In the genomic region with DNA sequence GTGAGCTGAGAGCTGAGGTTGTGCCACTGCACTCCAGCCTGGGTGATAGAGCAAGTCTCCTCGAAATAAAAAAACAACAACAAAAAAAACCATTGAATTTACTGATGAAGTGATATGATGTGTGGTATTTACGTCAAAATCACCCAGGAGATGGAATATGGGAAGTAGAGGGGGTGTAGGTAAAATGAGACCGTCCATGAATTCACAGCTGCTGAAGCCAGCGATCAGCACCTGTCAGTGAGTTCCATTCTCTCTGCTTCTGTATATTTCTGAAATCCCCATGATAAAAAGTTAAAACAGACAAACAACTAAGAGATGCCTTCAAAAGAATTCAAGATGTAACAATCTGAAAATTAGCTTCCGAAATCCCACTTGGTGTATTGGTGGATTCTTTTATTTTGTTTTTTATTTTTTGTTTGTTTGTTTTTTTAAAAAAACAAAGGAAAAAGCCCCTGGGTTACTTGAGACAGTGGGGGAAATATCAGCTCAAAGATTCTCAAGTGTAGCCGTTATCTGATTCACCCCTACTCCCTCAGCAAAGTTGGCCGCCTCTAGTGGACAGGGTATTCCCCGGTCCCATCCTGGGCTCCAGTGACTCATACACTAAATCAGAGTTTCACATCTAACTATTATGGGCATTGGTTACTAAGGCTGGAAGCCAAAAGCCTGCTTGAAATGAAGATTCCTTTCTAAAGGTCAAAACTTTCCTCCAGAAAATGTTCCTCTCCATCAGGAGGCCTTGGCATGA, we compare ENCODE assay signal across 1 cellular context.
TF ChIP-seq lines count a peak whose summit lies in the region.

No MANE protein-coding gene starts in this region.

TF ChIP-seq in K562, 482 proteins besides CTCF, POLR2A, EP300 and RAD21 (continued from another document and continues in another):
- TF ChIP-seq BMI1 (IDR thresholded peaks at IDR 0.05; ENCODE audit: low read length) (no peak), KLF16 (IDR thresholded peaks at IDR 0.05) (no peak), LEF1 (IDR thresholded peaks at IDR 0.05) (0 out of 2 replicates have a peak, but pooled peaks have one; percentile 16), CAMTA2 (CRISPR knock-in tag; conservative IDR thresholded peaks at IDR 0.05) (no peak), HDAC3 (IDR thresholded peaks at IDR 0.05; ENCODE audit: borderline replicate concordance, partially characterized antibody) (no peak), CHD2 (IDR thresholded peaks at IDR 0.05; ENCODE audit: low read depth, low read length) (no peak), RNF2 (IDR thresholded peaks at IDR 0.05) (0 out of 2 replicates have a peak, but pooled peaks have one; percentile 31), PHB2 (IDR thresholded peaks at IDR 0.05; ENCODE audit: low read depth) (no peak), TSC22D4 (tag; IDR thresholded peaks at IDR 0.05) (no peak), DPF2 (IDR thresholded peaks at IDR 0.05) (peak; percentile 79), TCF3 (CRISPR knock-in tag; IDR thresholded peaks at IDR 0.05) (no peak), HEY1 (CRISPR knock-in tag; IDR thresholded peaks at IDR 0.05; ENCODE audit: borderline replicate concordance) (no peak), JUNB (CRISPR knock-in tag; conservative IDR thresholded peaks at IDR 0.05) (peak; percentile 39; the same call in 1 of the 2 replicates), KDM4B (IDR thresholded peaks at IDR 0.05; ENCODE audit: borderline replicate concordance in 2 of 2, low read depth in 1 of 2) (no peak), NFYB (IDR thresholded peaks at IDR 0.05; ENCODE audit: extremely low read depth, insufficient read length) (no peak), ZC3H8 (IDR thresholded peaks at IDR 0.05) (no peak), MEF2A (IDR thresholded peaks at IDR 0.05; ENCODE audit: control insufficient read depth, low read depth, low read length) (no peak), ZNF766 (CRISPR knock-in tag; conservative IDR thresholded peaks at IDR 0.05) (no peak), FIP1L1 (IDR thresholded peaks at IDR 0.05; ENCODE audit: low read depth, low read length, poor library complexity, severe bottlenecking) (no peak), ZNF197 (CRISPR knock-in tag; IDR thresholded peaks at IDR 0.05; ENCODE audit: low read depth) (no peak), DDX20 (tag; IDR thresholded peaks at IDR 0.05; ENCODE audit: low read depth) (no peak), EP400 (IDR thresholded peaks at IDR 0.05) (no peak), GTF2A2 (tag; IDR thresholded peaks at IDR 0.05) (no peak), RBM25 (IDR thresholded peaks at IDR 0.05; ENCODE audit: low read depth, low read length, severe bottlenecking) (no peak), CBX3 (IDR thresholded peaks at IDR 0.05; ENCODE audit: borderline replicate concordance in 1 of 2, low read length in 2 of 2) (no peak), BDP1 (IDR thresholded peaks at IDR 0.05; ENCODE audit: insufficient read depth, insufficient read length) (no peak), ETV5 (CRISPR knock-in tag; IDR thresholded peaks at IDR 0.05; ENCODE audit: low read depth) (no peak), MBD2 (IDR thresholded peaks at IDR 0.05; ENCODE audit: borderline replicate concordance, low read depth) (no peak), ZNF707 (CRISPR knock-in tag; conservative IDR thresholded peaks at IDR 0.05) (no peak), TCFL5 (CRISPR knock-in tag; conservative IDR thresholded peaks at IDR 0.05) (no peak), DACH1 (IDR thresholded peaks at IDR 0.05; ENCODE audit: partially characterized antibody) (no peak), JUND (IDR thresholded peaks at IDR 0.05; ENCODE audit: borderline replicate concordance, low read depth, low read length) (peak; percentile 96), JUND (tag; IDR thresholded peaks at IDR 0.05; ENCODE audit: borderline replicate concordance, low read depth, low read length) (peak; percentile 91; the same call in 1 of the 3 replicates), SMAD1 (IDR thresholded peaks at IDR 0.05; ENCODE audit: low read depth, low read length, partially characterized antibody) (peak; percentile 65), ZNF584 (CRISPR knock-in tag; IDR thresholded peaks at IDR 0.05; ENCODE audit: low read depth) (no peak), ZNF561 (CRISPR knock-in tag; conservative IDR thresholded peaks at IDR 0.05) (no peak), MTA2 (IDR thresholded peaks at IDR 0.05; ENCODE audit: low read depth) (no peak), HDGF (IDR thresholded peaks at IDR 0.05) (no peak), ZNF695 (CRISPR knock-in tag; IDR thresholded peaks at IDR 0.05) (no peak), TARDBP (IDR thresholded peaks at IDR 0.05) (0 out of 2 replicates have a peak, but pooled peaks have one; percentile 47), FOXK2 (conservative IDR thresholded peaks at IDR 0.05 in 1 of 2, IDR thresholded peaks at IDR 0.05 in 1 of 2; ENCODE audit: low read depth in 2 of 2) (no peak), ZSCAN32 (CRISPR knock-in tag; IDR thresholded peaks at IDR 0.05) (no peak), SMARCA4 (IDR thresholded peaks at IDR 0.05) (peak; percentile 81), ZNF212 (CRISPR knock-in tag; IDR thresholded peaks at IDR 0.05) (no peak), ZNF253 (CRISPR knock-in tag; conservative IDR thresholded peaks at IDR 0.05) (no peak), RBM34 (IDR thresholded peaks at IDR 0.05; ENCODE audit: borderline replicate concordance, insufficient read depth, low read length) (no peak)
- TF ChIP-seq, protein P1, sequence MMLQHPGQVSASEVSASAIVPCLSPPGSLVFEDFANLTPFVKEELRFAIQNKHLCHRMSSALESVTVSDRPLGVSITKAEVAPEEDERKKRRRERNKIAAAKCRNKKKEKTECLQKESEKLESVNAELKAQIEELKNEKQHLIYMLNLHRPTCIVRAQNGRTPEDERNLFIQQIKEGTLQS (IDR thresholded peaks at IDR 0.05) = peak; percentile 91
- TF ChIP-seq, protein P1 (CRISPR knock-in tag; conservative IDR thresholded peaks at IDR 0.05) = no peak
- TF ChIP-seq, protein P2, sequence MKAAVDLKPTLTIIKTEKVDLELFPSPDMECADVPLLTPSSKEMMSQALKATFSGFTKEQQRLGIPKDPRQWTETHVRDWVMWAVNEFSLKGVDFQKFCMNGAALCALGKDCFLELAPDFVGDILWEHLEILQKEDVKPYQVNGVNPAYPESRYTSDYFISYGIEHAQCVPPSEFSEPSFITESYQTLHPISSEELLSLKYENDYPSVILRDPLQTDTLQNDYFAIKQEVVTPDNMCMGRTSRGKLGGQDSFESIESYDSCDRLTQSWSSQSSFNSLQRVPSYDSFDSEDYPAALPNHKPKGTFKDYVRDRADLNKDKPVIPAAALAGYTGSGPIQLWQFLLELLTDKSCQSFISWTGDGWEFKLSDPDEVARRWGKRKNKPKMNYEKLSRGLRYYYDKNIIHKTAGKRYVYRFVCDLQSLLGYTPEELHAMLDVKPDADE (conservative IDR thresholded peaks at IDR 0.05; ENCODE audit: control insufficient read depth, low read depth, low read length) = no peak
- TF ChIP-seq, protein P3, sequence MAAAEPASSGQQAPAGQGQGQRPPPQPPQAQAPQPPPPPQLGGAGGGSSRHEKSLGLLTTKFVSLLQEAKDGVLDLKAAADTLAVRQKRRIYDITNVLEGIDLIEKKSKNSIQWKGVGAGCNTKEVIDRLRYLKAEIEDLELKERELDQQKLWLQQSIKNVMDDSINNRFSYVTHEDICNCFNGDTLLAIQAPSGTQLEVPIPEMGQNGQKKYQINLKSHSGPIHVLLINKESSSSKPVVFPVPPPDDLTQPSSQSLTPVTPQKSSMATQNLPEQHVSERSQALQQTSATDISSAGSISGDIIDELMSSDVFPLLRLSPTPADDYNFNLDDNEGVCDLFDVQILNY (CRISPR knock-in tag; IDR thresholded peaks at IDR 0.05) = no peak
- TF ChIP-seq, protein P4, sequence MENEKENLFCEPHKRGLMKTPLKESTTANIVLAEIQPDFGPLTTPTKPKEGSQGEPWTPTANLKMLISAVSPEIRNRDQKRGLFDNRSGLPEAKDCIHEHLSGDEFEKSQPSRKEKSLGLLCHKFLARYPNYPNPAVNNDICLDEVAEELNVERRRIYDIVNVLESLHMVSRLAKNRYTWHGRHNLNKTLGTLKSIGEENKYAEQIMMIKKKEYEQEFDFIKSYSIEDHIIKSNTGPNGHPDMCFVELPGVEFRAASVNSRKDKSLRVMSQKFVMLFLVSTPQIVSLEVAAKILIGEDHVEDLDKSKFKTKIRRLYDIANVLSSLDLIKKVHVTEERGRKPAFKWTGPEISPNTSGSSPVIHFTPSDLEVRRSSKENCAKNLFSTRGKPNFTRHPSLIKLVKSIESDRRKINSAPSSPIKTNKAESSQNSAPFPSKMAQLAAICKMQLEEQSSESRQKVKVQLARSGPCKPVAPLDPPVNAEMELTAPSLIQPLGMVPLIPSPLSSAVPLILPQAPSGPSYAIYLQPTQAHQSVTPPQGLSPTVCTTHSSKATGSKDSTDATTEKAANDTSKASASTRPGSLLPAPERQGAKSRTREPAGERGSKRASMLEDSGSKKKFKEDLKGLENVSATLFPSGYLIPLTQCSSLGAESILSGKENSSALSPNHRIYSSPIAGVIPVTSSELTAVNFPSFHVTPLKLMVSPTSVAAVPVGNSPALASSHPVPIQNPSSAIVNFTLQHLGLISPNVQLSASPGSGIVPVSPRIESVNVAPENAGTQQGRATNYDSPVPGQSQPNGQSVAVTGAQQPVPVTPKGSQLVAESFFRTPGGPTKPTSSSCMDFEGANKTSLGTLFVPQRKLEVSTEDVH (IDR thresholded peaks at IDR 0.05; ENCODE audit: low read depth, partially characterized antibody) = peak; percentile 31
- TF ChIP-seq, protein P5, sequence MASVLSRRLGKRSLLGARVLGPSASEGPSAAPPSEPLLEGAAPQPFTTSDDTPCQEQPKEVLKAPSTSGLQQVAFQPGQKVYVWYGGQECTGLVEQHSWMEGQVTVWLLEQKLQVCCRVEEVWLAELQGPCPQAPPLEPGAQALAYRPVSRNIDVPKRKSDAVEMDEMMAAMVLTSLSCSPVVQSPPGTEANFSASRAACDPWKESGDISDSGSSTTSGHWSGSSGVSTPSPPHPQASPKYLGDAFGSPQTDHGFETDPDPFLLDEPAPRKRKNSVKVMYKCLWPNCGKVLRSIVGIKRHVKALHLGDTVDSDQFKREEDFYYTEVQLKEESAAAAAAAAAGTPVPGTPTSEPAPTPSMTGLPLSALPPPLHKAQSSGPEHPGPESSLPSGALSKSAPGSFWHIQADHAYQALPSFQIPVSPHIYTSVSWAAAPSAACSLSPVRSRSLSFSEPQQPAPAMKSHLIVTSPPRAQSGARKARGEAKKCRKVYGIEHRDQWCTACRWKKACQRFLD (CRISPR knock-in tag; IDR thresholded peaks at IDR 0.05) = no peak
- TF ChIP-seq, protein P6, sequence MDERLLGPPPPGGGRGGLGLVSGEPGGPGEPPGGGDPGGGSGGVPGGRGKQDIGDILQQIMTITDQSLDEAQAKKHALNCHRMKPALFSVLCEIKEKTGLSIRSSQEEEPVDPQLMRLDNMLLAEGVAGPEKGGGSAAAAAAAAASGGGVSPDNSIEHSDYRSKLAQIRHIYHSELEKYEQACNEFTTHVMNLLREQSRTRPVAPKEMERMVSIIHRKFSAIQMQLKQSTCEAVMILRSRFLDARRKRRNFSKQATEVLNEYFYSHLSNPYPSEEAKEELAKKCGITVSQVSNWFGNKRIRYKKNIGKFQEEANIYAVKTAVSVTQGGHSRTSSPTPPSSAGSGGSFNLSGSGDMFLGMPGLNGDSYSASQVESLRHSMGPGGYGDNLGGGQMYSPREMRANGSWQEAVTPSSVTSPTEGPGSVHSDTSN (CRISPR knock-in tag; IDR thresholded peaks at IDR 0.05; ENCODE audit: low read depth) = no peak
- TF ChIP-seq, protein P6 (tag; conservative IDR thresholded peaks at IDR 0.05; ENCODE audit: low read depth) = no peak
- TF ChIP-seq, protein P7, sequence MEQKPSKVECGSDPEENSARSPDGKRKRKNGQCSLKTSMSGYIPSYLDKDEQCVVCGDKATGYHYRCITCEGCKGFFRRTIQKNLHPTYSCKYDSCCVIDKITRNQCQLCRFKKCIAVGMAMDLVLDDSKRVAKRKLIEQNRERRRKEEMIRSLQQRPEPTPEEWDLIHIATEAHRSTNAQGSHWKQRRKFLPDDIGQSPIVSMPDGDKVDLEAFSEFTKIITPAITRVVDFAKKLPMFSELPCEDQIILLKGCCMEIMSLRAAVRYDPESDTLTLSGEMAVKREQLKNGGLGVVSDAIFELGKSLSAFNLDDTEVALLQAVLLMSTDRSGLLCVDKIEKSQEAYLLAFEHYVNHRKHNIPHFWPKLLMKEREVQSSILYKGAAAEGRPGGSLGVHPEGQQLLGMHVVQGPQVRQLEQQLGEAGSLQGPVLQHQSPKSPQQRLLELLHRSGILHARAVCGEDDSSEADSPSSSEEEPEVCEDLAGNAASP (IDR thresholded peaks at IDR 0.05) = no peak
- TF ChIP-seq, protein P8, sequence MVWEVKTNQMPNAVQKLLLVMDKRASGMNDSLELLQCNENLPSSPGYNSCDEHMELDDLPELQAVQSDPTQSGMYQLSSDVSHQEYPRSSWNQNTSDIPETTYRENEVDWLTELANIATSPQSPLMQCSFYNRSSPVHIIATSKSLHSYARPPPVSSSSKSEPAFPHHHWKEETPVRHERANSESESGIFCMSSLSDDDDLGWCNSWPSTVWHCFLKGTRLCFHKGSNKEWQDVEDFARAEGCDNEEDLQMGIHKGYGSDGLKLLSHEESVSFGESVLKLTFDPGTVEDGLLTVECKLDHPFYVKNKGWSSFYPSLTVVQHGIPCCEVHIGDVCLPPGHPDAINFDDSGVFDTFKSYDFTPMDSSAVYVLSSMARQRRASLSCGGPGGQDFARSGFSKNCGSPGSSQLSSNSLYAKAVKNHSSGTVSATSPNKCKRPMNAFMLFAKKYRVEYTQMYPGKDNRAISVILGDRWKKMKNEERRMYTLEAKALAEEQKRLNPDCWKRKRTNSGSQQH (CRISPR knock-in tag; IDR thresholded peaks at IDR 0.05) = no peak
- TF ChIP-seq, protein P9, sequence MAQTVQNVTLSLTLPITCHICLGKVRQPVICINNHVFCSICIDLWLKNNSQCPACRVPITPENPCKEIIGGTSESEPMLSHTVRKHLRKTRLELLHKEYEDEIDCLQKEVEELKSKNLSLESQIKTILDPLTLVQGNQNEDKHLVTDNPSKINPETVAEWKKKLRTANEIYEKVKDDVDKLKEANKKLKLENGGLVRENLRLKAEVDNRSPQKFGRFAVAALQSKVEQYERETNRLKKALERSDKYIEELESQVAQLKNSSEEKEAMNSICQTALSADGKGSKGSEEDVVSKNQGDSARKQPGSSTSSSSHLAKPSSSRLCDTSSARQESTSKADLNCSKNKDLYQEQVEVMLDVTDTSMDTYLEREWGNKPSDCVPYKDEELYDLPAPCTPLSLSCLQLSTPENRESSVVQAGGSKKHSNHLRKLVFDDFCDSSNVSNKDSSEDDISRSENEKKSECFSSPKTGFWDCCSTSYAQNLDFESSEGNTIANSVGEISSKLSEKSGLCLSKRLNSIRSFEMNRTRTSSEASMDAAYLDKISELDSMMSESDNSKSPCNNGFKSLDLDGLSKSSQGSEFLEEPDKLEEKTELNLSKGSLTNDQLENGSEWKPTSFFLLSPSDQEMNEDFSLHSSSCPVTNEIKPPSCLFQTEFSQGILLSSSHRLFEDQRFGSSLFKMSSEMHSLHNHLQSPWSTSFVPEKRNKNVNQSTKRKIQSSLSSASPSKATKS (CRISPR knock-in tag; IDR thresholded peaks at IDR 0.05) = no peak
